Comparison of ENCODE assay signal across 22 cellular contexts in the genomic region with DNA sequence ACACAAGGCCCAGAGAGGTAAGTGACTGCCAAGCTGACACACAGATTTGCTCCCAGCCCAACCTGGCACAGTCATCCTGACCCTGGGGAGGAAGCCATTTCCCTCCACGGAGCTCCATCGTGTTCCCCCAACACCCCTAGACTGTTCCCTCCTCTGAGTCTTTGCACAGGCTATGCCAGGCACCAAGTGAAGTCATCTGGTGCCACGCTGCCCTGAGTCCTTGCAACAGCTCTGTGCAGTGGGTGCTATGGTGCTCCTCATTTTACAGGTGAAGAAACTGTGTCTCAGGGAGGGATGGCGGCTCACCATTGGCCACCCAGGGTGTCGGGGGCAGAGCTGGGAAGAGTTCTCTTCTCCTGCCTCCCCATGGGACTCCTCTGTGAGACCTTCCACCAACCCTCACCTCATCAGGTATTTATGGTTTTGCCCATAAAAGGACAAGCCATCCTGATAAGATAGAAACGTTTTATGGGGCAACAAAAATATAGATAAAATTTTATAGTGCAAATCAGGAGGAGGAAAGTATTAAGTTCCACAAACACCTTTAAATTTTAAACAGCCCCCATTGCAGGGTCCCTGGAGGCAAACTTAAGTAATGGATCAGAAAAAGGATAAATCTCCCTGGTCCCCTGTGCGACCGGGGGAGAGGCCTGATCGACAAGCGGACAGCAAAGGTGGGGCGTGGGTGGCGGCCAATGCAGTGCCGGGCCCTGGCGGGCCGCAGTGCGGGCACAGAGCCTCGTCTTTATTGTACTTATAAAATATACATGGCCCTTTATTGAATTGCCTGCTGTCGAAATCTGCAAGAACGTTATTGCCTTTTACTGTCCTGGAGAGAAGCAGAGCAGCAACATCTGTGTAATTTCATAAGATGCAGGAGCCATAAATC.
"Had no signal": no experiment of that assay in that cellular context is flagged by ENCODE, and none has a peak within 500 bp of the region (broad histone marks: within the 10 kb centered on the region; RNA-seq: fewer than 3 reads in every experiment).

No MANE protein-coding gene starts in this region.

- FAIRE-seq: endometrium, frontal cortex, kidney had no signal

- DNase-seq: activated CD4-positive, alpha-beta T cell treated with anti-CD3 and anti-CD28 coated beads, Interleukin-2, amount 50 U/mL, for 1 hour; activated CD4-positive, CD25-positive, alpha-beta regulatory T cell treated with anti-CD3 and anti-CD28 coated beads, Interleukin-2, amount 50 U/mL, for 72 hours; activated effector memory CD4-positive, alpha-beta T cell treated with anti-CD3 and anti-CD28 coated beads, Interleukin-2, amount 50 U/mL, for 16 hours; activated naive CD4-positive, alpha-beta T cell treated with anti-CD3 and anti-CD28 coated beads, Interleukin-2, amount 50 U/mL, for 16 hours; activated T-cell treated with anti-CD3 and anti-CD28 coated beads, Interleukin-2, amount 50 U/mL, for 72 hours; aorta; brain microvascular endothelial cell; erythroblast; kidney; left ventricle myocardium superior; naive B cell; ovary; stimulated activated CD4-positive, alpha-beta T cell treated with anti-CD3 and anti-CD28 coated beads, Interleukin-4, amount 100 ng/mL, for 24 hours; T1000; testis had no signal

- H3K9me3 ChIP-seq: ovary, testis had no signal

- H3K27me3 ChIP-seq: brain microvascular endothelial cell, ovary, testis had no signal

- H3K36me3 Mint-ChIP-seq: naive B cell; stimulated activated effector memory CD8-positive, alpha-beta T cell treated with anti-CD3 and anti-CD28 coated beads, Interleukin-12 subunit alpha, Interleukin-12 subunit beta, amount 100 ng/mL, for 72 hours had no signal

- H3K4me3 Mint-ChIP-seq: activated T-cell treated with anti-CD3 and anti-CD28 coated beads, Interleukin-2, amount 50 U/mL, for 72 hours; central memory CD8-positive, alpha-beta T cell; naive B cell; neural crest cell; stimulated activated effector memory CD8-positive, alpha-beta T cell treated with anti-CD3 and anti-CD28 coated beads, Interleukin-12 subunit alpha, Interleukin-12 subunit beta, amount 100 ng/mL, for 72 hours had no signal

- H3K27ac Mint-ChIP-seq: activated T-cell treated with anti-CD3 and anti-CD28 coated beads, Interleukin-2, amount 50 U/mL, for 72 hours; naive B cell; stimulated activated effector memory CD8-positive, alpha-beta T cell treated with anti-CD3 and anti-CD28 coated beads, Interleukin-12 subunit alpha, Interleukin-12 subunit beta, amount 100 ng/mL, for 72 hours had no signal

- H3K9me3 Mint-ChIP-seq: activated T-cell treated with anti-CD3 and anti-CD28 coated beads, Interleukin-2, amount 50 U/mL, for 72 hours; central memory CD8-positive, alpha-beta T cell; naive B cell; neural crest cell; stimulated activated effector memory CD8-positive, alpha-beta T cell treated with anti-CD3 and anti-CD28 coated beads, Interleukin-12 subunit alpha, Interleukin-12 subunit beta, amount 100 ng/mL, for 72 hours had no signal

- H3K4me1 Mint-ChIP-seq: central memory CD8-positive, alpha-beta T cell; neural crest cell; stimulated activated effector memory CD8-positive, alpha-beta T cell treated with anti-CD3 and anti-CD28 coated beads, Interleukin-12 subunit alpha, Interleukin-12 subunit beta, amount 100 ng/mL, for 72 hours had no signal

- H3K36me3 ChIP-seq: brain microvascular endothelial cell, ovary had no signal

- ATAC-seq: activated T-cell treated with anti-CD3 and anti-CD28 coated beads, Interleukin-2, amount 50 U/mL, for 72 hours; left ventricle myocardium superior; sciatic nerve; stimulated activated effector memory CD8-positive, alpha-beta T cell treated with anti-CD3 and anti-CD28 coated beads, Interleukin-12 subunit alpha, Interleukin-12 subunit beta, amount 100 ng/mL, for 72 hours had no signal

- H3K27ac ChIP-seq: brain microvascular endothelial cell, coronary artery, ovary, testis had no signal

- H3K4me1 ChIP-seq: testis had no signal

- H3K4me3 ChIP-seq: coronary artery, ovary, testis had no signal
